Comparison of ENCODE assay signal across 12 cellular contexts in the genomic region with DNA sequence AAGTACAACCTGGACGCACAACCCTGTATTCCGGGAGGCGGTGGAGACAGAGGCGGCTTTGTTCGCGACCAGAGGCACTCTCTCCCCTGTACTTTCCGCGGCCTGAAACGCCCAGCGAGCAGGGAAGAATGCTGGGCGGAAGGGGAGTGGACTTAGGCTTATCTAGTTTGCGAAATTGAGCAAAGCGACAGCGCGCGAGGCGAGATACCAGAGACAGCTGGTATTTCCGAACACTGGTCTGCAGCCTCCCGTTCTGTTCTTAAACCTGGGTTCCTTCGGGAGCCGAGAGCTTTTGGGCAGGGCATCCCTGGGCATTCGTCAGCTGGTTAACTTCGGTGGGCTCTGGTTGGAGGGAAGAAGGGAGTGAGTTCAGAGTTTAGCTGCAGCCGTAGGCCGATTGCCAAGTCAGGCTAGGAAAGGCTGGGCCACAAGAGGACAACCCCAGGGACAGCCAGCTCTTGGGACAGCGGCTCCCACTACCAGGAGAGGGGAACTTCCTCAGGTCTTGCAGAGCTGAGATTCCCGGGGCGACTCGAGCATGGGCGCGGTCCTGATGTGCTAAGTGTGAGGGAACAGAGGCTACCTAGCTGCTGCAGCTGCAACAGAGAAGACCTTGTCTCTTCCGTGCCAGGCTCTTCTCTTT. TPM values are rescaled to one million over a fixed set of nuclear protein-coding genes. Genes with fewer than 3 reads are reported as not detected.
A peak's percentile ranks its signal among the peaks of the same experiment; 100 is the strongest.
DNase-seq lines count a peak whose midpoint lies in the region; ATAC-seq and TF ChIP-seq lines count a peak whose summit lies in the region.
"Had no signal": no experiment of that assay in that cellular context is flagged by ENCODE, and none has a peak within 500 bp of the region (broad histone marks: within the 10 kb centered on the region; RNA-seq: fewer than 3 reads in every experiment).

No MANE protein-coding gene starts in this region.

- peaks cover 81% of the 10 kb centered on the region for H3K27me3 Mint-ChIP-seq in HFFc6 (ENCODE audit: insufficient read depth)
- H3K27me3 Mint-ChIP-seq in activated T-helper 1 cell treated with anti-CD3 and anti-CD28 coated beads, Interleukin-12 subunit alpha, Interleukin-12 subunit beta, Interleukin-2, Interleukin-4 antibody, amounts not matched to agents 30 ng/mL and 10 ng/mL and 1 ng/mL, durations not matched to agents 14 hours and 24 hours and 36 hours (ENCODE audit: insufficient read depth): peaks cover 73% of the 10 kb centered on the region

- TF ChIP-seq CTCF in HFFc6 (IDR thresholded peaks at IDR 0.05) (no peak), right lobe of liver (IDR thresholded peaks at IDR 0.05) (no peak), prostate gland (IDR thresholded peaks at IDR 0.05) (no peak)

- no peak overlapping the region for H3K27ac Mint-ChIP-seq in HFFc6
- peak overlapping the region; percentile 25 for H3K27ac Mint-ChIP-seq in activated T-helper 1 cell treated with anti-CD3 and anti-CD28 coated beads, Interleukin-12 subunit alpha, Interleukin-12 subunit beta, Interleukin-2, Interleukin-4 antibody, amounts not matched to agents 30 ng/mL and 10 ng/mL and 1 ng/mL, durations not matched to agents 14 hours and 24 hours and 36 hours

- no peaks in the 10 kb centered on the region for H3K9me3 Mint-ChIP-seq in HFFc6
- H3K9me3 Mint-ChIP-seq in activated T-helper 1 cell treated with anti-CD3 and anti-CD28 coated beads, Interleukin-12 subunit alpha, Interleukin-12 subunit beta, Interleukin-2, Interleukin-4 antibody, amounts not matched to agents 30 ng/mL and 10 ng/mL and 1 ng/mL, durations not matched to agents 14 hours and 24 hours and 36 hours: no peaks in the 10 kb centered on the region

- H3K9me3 ChIP-seq in BLaER1: peaks cover 37% of the 10 kb centered on the region
- no peaks in the 10 kb centered on the region for H3K9me3 ChIP-seq in right lobe of liver
- no peaks in the 10 kb centered on the region for H3K9me3 ChIP-seq in prostate gland
- H3K9me3 ChIP-seq: vagina had no signal

- intact Hi-C loops in activated T-helper 1 cell treated with anti-CD3 and anti-CD28 coated beads, Interleukin-12 subunit alpha, Interleukin-12 subunit beta, Interleukin-2, Interleukin-4 antibody, amounts not matched to agents 30 ng/mL and 10 ng/mL and 1 ng/mL, durations not matched to agents 14 hours and 24 hours and 36 hours (cut with micrococcal nuclease): loop anchor here (5.0 to 10.0 kb wide), 3 partner anchors 675 to 1308 kb away; a partner anchor contains a TSS
- intact Hi-C loops in right lobe of liver (cut with DNase I) (loop anchor here (10.0 kb wide), 2 partner anchors 245 to 415 kb away; no protein-coding TSS in a partner anchor), prostate gland (cut with DNase I) (loop anchor here (10.0 kb wide), 1 partner anchor 1265 kb away; no protein-coding TSS in a partner anchor)

- no peak overlapping the region for H3K9ac ChIP-seq in BLaER1

- H3K27ac ChIP-seq in BLaER1: no peak overlapping the region
- H3K27ac ChIP-seq in right lobe of liver: no peak overlapping the region
- no peak overlapping the region for H3K27ac ChIP-seq in prostate gland
- H3K27ac ChIP-seq: vagina had no signal

- no peaks in the 10 kb centered on the region for H3K36me3 Mint-ChIP-seq in HFFc6 (ENCODE audit: low read depth)
- H3K36me3 Mint-ChIP-seq in activated T-helper 1 cell treated with anti-CD3 and anti-CD28 coated beads, Interleukin-12 subunit alpha, Interleukin-12 subunit beta, Interleukin-2, Interleukin-4 antibody, amounts not matched to agents 30 ng/mL and 10 ng/mL and 1 ng/mL, durations not matched to agents 14 hours and 24 hours and 36 hours (ENCODE audit: low read depth): no peaks in the 10 kb centered on the region

- H3K4me2 ChIP-seq in BLaER1: peak overlapping the region; percentile 57

- H3K36me3 ChIP-seq in BLaER1: no peaks in the 10 kb centered on the region
- H3K36me3 ChIP-seq in right lobe of liver: no peaks in the 10 kb centered on the region
- H3K36me3 ChIP-seq in prostate gland: no peaks in the 10 kb centered on the region
- H3K36me3 ChIP-seq: vagina had no signal

- peak overlapping the region; percentile 27; the same call in 1 of the 2 replicates for H3K4me3 Mint-ChIP-seq in HFFc6
- peak overlapping the region; percentile 3 for H3K4me3 Mint-ChIP-seq in activated T-helper 1 cell treated with anti-CD3 and anti-CD28 coated beads, Interleukin-12 subunit alpha, Interleukin-12 subunit beta, Interleukin-2, Interleukin-4 antibody, amounts not matched to agents 30 ng/mL and 10 ng/mL and 1 ng/mL, durations not matched to agents 14 hours and 24 hours and 36 hours

- H4K20me1 ChIP-seq in BLaER1: peaks cover 87% of the 10 kb centered on the region

- peaks cover 12% of the 10 kb centered on the region; the same call in 1 of the 2 replicates for H3K4me1 Mint-ChIP-seq in HFFc6 (ENCODE audit: low read depth)
- H3K4me1 Mint-ChIP-seq in activated T-helper 1 cell treated with anti-CD3 and anti-CD28 coated beads, Interleukin-12 subunit alpha, Interleukin-12 subunit beta, Interleukin-2, Interleukin-4 antibody, amounts not matched to agents 30 ng/mL and 10 ng/mL and 1 ng/mL, durations not matched to agents 14 hours and 24 hours and 36 hours (ENCODE audit: low read depth): peaks cover 10% of the 10 kb centered on the region

- 1% methylated on average over 10 of the region's 32 CpGs for WGBS in right lobe of liver (ENCODE audit: insufficient coverage, low coverage, low lambda C conversion rate, missing lambda C conversion rate)
- WGBS in prostate gland: 3% methylated on average over 32 of the region's 32 CpGs

- H3K4me3 ChIP-seq in BLaER1: peak overlapping the region; percentile 42; the same call in 1 of the 2 replicates
- peak overlapping the region in 1 of 3 donors; percentile 35 for H3K4me3 ChIP-seq in right lobe of liver
- H3K4me3 ChIP-seq in prostate gland: no peak overlapping the region
- H3K4me3 ChIP-seq: vagina had no signal

- DNase-seq in HFFc6 (no peak), right lobe of liver (peak; percentile 68 to 74 (median 72)), prostate gland (ENCODE audit: low spot score) (no peak), activated gamma-delta T cell (lab: John Stamatoyannopoulos, UW) (no peak)
- no peak for DNase-seq in activated T-helper 1 cell treated with anti-CD3 and anti-CD28 coated beads, Interleukin-12 subunit alpha, Interleukin-12 subunit beta, Interleukin-2, Interleukin-4 antibody, amounts not matched to agents 30 ng/mL and 10 ng/mL and 1 ng/mL, durations not matched to agents 14 hours and 24 hours and 36 hours (ENCODE audit: low spot score)
- DNase-seq: activated CD4-positive, alpha-beta T cell treated with anti-CD3 and anti-CD28 coated beads, Interleukin-2, amount 50 U/mL, for 4 hours; NCI-H1417 treated with DMSO at 0.1 percent for 48 hours had no signal

- H3K4me1 ChIP-seq in BLaER1 (peaks cover 38% of the 10 kb centered on the region), right lobe of liver (peaks cover 0 to 53% (median 12%) of the 10 kb centered on the region in 4 donors), prostate gland (replicated peaks) (peaks cover 5% of the 10 kb centered on the region)

- no peak for TF ChIP-seq POLR2A in right lobe of liver (IDR thresholded peaks at IDR 0.05)
- TF ChIP-seq POLR2A in prostate gland (IDR thresholded peaks at IDR 0.05): no peak

- H3K27me3 ChIP-seq in BLaER1: peaks cover 100% of the 10 kb centered on the region
- H3K27me3 ChIP-seq in right lobe of liver: peaks cover 33 to 83% of the 10 kb centered on the region in 2 donors
- H3K27me3 ChIP-seq in prostate gland (replicated peaks; ENCODE audit: insufficient read depth): peaks cover 91% of the 10 kb centered on the region

- peak; percentile 76 to 89 (median 88) for ATAC-seq in right lobe of liver
- ATAC-seq in GM19395 (IDR thresholded peaks at IDR 0.05; ENCODE audit: unreplicated experiment): no peak
- ATAC-seq in HG03025 (IDR thresholded peaks at IDR 0.05; ENCODE audit: low FRiP score, unreplicated experiment): no peak

RNA-seq across cellular contexts. Expression of a gene that starts 3.9 kb away (rescaled TPM):
- not detected for total RNA-seq in HFFc6 (2021; fragmentation: NEBNext Ultra II Directional; extraction: Animal tissue kit (Norgen Biotek cat#: 25700))
- not detected in 2 replicates for total RNA-seq in activated T-helper 1 cell treated with anti-CD3 and anti-CD28 coated beads, Interleukin-12 subunit alpha, Interleukin-12 subunit beta, Interleukin-2, Interleukin-4 antibody, amounts not matched to agents 30 ng/mL and 10 ng/mL and 1 ng/mL, durations not matched to agents 14 hours and 24 hours and 36 hours
- total RNA-seq in right lobe of liver (not detected), prostate gland (not detected)
- total RNA-seq: fibroblast of lung, vagina had no signal

RNA-seq across cellular contexts. Expression of a gene that starts 8.3 kb away (rescaled TPM):
- total RNA-seq in HFFc6 (2021; fragmentation: NEBNext Ultra II Directional; extraction: Animal tissue kit (Norgen Biotek cat#: 25700)): not detected
- total RNA-seq in activated T-helper 1 cell treated with anti-CD3 and anti-CD28 coated beads, Interleukin-12 subunit alpha, Interleukin-12 subunit beta, Interleukin-2, Interleukin-4 antibody, amounts not matched to agents 30 ng/mL and 10 ng/mL and 1 ng/mL, durations not matched to agents 14 hours and 24 hours and 36 hours: not detected in 2 replicates
- not detected for total RNA-seq in right lobe of liver
- total RNA-seq in prostate gland: 1 to 10 TPM in 1 of 2 donors, not detected in 1; 1.0 TPM
- total RNA-seq: fibroblast of lung, vagina had no signal

RNA-seq across cellular contexts. Expression of a gene that starts 14.6 kb away (rescaled TPM):
- total RNA-seq in HFFc6 (2021; fragmentation: NEBNext Ultra II Directional; extraction: Animal tissue kit (Norgen Biotek cat#: 25700)): 100 to 1,000 TPM; 154 to 214 (median 202) TPM
- total RNA-seq in activated T-helper 1 cell treated with anti-CD3 and anti-CD28 coated beads, Interleukin-12 subunit alpha, Interleukin-12 subunit beta, Interleukin-2, Interleukin-4 antibody, amounts not matched to agents 30 ng/mL and 10 ng/mL and 1 ng/mL, durations not matched to agents 14 hours and 24 hours and 36 hours: 197 and 201 TPM in 2 replicates
- total RNA-seq in right lobe of liver: 10 to 100 TPM; 24.1 to 50.9 (median 31.2) TPM
- 10 to 100 TPM; 69.3 to 87.7 TPM for total RNA-seq in prostate gland

Comparison
In these comparisons a context has a peak if more than half of its experiments do, and no peak if none do; other contexts are left out.
1. DNase-seq: peak in right lobe of liver (3 of 3); none in HFFc6 (single experiment), activated T-helper 1 cell treated with anti-CD3 and anti-CD28 coated beads, Interleukin-12 subunit alpha, Interleukin-12 subunit beta, Interleukin-2, Interleukin-4 antibody, amounts not matched to agents 30 ng/mL and 10 ng/mL and 1 ng/mL, durations not matched to agents 14 hours and 24 hours and 36 hours (single experiment), prostate gland (single experiment) and activated gamma-delta T cell (single experiment).
2. ATAC-seq: peak in right lobe of liver (4 of 4); none in GM19395 (single experiment) and HG03025 (single experiment).